Comparison of ENCODE assay signal across 1 cellular context in the genomic region with DNA sequence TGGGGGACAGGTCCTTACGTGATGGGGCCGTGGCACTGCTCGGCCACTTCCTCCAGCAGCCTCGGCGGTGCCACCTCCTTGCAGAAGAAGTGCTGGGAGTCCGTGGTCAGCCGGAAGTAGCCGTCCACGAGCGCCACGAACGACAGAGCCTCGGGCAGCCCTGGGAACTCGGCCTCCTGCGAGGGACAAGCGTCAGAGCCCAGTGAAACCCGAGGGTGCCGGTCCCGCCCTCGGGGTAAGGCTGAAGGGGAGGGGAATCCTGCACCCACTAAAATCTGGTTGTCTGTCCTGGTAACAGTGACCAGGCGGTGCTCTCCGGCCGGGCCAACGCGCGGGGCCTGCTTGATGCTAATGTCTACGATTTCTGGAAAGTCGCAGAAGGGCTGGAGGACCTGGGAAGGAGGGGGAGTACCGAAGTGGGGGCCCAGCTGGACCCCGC.
TF ChIP-seq lines count a peak whose summit lies in the region.

No MANE protein-coding gene starts in this region.

TF ChIP-seq in HCT116, 20 proteins besides CTCF, POLR2A, EP300 and RAD21:
- TF ChIP-seq EZH2phosphoT487 (IDR thresholded peaks at IDR 0.05; ENCODE audit: borderline replicate concordance) (no peak), POLR2AphosphoS5 (IDR thresholded peaks at IDR 0.05; ENCODE audit: low read depth, low read length) (peak; percentile 39; the same call in 1 of the 2 replicates)
